Comparison of ENCODE assay signal across 1 cellular context in the genomic region with DNA sequence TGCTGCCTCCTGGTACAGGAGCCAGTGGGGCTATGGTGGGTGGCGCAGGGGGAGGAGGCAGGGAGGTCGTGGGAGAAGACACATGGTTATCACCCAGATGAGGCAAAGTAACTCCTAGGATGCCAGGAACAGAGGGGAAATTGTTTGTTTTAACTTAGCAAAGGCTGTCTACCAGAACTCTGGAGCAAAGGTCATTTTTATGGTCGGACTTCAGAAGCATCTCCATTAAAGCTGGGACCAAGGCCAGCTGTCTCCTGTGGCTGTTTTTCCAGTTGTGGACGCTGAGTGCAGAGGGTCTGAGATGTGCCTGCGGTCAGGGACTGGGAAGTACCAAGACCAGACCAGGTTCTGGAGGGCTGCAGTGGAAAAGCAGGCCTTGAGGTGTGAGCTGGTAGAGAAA.
TF ChIP-seq lines count a peak whose summit lies in the region.

No MANE protein-coding gene starts in this region.

TF ChIP-seq in liver, 16 proteins besides CTCF, POLR2A, EP300 and RAD21 (continued from another document):
- TF ChIP-seq, protein P1, sequence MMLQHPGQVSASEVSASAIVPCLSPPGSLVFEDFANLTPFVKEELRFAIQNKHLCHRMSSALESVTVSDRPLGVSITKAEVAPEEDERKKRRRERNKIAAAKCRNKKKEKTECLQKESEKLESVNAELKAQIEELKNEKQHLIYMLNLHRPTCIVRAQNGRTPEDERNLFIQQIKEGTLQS (IDR thresholded peaks at IDR 0.05): no peak
- no peak for TF ChIP-seq FOXA2 (IDR thresholded peaks at IDR 0.05)
- TF ChIP-seq, protein P2, sequence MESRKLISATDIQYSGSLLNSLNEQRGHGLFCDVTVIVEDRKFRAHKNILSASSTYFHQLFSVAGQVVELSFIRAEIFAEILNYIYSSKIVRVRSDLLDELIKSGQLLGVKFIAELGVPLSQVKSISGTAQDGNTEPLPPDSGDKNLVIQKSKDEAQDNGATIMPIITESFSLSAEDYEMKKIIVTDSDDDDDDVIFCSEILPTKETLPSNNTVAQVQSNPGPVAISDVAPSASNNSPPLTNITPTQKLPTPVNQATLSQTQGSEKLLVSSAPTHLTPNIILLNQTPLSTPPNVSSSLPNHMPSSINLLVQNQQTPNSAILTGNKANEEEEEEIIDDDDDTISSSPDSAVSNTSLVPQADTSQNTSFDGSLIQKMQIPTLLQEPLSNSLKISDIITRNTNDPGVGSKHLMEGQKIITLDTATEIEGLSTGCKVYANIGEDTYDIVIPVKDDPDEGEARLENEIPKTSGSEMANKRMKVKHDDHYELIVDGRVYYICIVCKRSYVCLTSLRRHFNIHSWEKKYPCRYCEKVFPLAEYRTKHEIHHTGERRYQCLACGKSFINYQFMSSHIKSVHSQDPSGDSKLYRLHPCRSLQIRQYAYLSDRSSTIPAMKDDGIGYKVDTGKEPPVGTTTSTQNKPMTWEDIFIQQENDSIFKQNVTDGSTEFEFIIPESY (IDR thresholded peaks at IDR 0.05): no peak
- no peak for TF ChIP-seq GABPA (IDR thresholded peaks at IDR 0.05 in 1 of 2, conservative IDR thresholded peaks at IDR 0.05 in 1 of 2)
- TF ChIP-seq NR2F2 (IDR thresholded peaks at IDR 0.05): no peak
- TF ChIP-seq, protein P3, sequence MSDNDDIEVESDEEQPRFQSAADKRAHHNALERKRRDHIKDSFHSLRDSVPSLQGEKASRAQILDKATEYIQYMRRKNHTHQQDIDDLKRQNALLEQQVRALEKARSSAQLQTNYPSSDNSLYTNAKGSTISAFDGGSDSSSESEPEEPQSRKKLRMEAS (IDR thresholded peaks at IDR 0.05): no peak
- TF ChIP-seq FOXA1 (IDR thresholded peaks at IDR 0.05): no peak
- TF ChIP-seq EGR1 (IDR thresholded peaks at IDR 0.05; ENCODE audit: low read depth in 2 of 2): no peak
TF ChIP-seq in liver: peak in this region for 4.
